In genomic region chr6:137208279-137208678, GRCh38 we compare ENCODE assay signal across 19 cellular contexts. TPM values are rescaled to one million over a fixed set of nuclear protein-coding genes. Genes with fewer than 3 reads are reported as not detected.
DNase-seq lines count a peak whose midpoint lies in the region; ATAC-seq and TF ChIP-seq lines count a peak whose summit lies in the region.
"Had no signal": no experiment of that assay in that cellular context is flagged by ENCODE, and none has a peak within 500 bp of the region (broad histone marks: within the 10 kb centered on the region; RNA-seq: fewer than 3 reads in every experiment).

No MANE protein-coding gene starts in this region.

- no peak overlapping the region for H3K27ac Mint-ChIP-seq in endothelial cell (ENCODE audit: unreplicated experiment)
- H3K27ac Mint-ChIP-seq: CD8-positive, alpha-beta T cell; GM23338; HFFc6; IgD-negative memory B cell had no signal

- H3K9me3 Mint-ChIP-seq in endothelial cell (ENCODE audit: unreplicated experiment): peaks cover 16% of the 10 kb centered on the region
- H3K9me3 Mint-ChIP-seq: CD8-positive, alpha-beta T cell had no signal

- 97 to 98% methylated on average over 7 of the region's 7 CpGs for WGBS in heart right ventricle, 2 donors

- CTCF ChIA-PET in HEK293 (lab: Yijun Ruan, JAX): no interaction called here

- H3K27me3 ChIP-seq in left ventricle myocardium inferior (ENCODE audit: low read depth) (no peaks in the 10 kb centered on the region), heart right ventricle (no peaks in the 10 kb centered on the region)

- peaks cover 96% of the 10 kb centered on the region for H3K4me1 ChIP-seq in left ventricle myocardium inferior
- H3K4me1 ChIP-seq in heart right ventricle: peaks cover 14 to 87% (median 74%) of the 10 kb centered on the region in 9 donors
- H3K4me1 ChIP-seq in HEK293 (ENCODE audit: control insufficient read depth, insufficient read depth, low read length): no peaks in the 10 kb centered on the region

- intact Hi-C loops in left ventricle myocardium inferior (cut with micrococcal nuclease) (no loop called here), heart right ventricle (cut with DNase I) (loop anchor here in 5 of 10 donors (5.0 to 10.0 kb wide), 4 partner anchors 103 to 116 kb away; no protein-coding TSS in a partner anchor)

- peak overlapping the region; percentile 45 for H3K4me3 Mint-ChIP-seq in endothelial cell (ENCODE audit: unreplicated experiment)
- H3K4me3 Mint-ChIP-seq: CD8-positive, alpha-beta T cell; GM23338; HFFc6 had no signal

- peaks cover 68% of the 10 kb centered on the region for H3K36me3 Mint-ChIP-seq in endothelial cell (ENCODE audit: low read depth, unreplicated experiment)

- no peak overlapping the region for H3K4me3 ChIP-seq in left ventricle myocardium inferior
- H3K4me3 ChIP-seq in heart right ventricle: no peak overlapping the region
- no peak overlapping the region for H3K4me3 ChIP-seq in HEK293 (ENCODE audit: low read depth, low read length)
- H3K4me3 ChIP-seq: GM23338 had no signal

- no peak for DNase-seq in left ventricle myocardium inferior
- no peak for DNase-seq in heart right ventricle
- no peak for DNase-seq in endothelial cell (ENCODE audit: low spot score)
- no peak for DNase-seq in NCI-H69 (lab: John Stamatoyannopoulos, UW)
- DNase-seq in DMS 273 (lab: John Stamatoyannopoulos, UW; ENCODE audit: unreplicated experiment): no peak
- DNase-seq in kidney tubule cell (ENCODE audit: low spot score): no peak
- DNase-seq: 8988T; CD8-positive, alpha-beta T cell; HCEC 1CT; HFFc6; KG1 had no signal

- TF ChIP-seq CTCF in left ventricle myocardium inferior (IDR thresholded peaks at IDR 0.05; ENCODE audit: borderline replicate concordance) (no peak), heart right ventricle (IDR thresholded peaks at IDR 0.05) (no peak), HEK293 (tag by site-specific recombination; IDR thresholded peaks at IDR 0.05) (no peak), endothelial cell (IDR thresholded peaks at IDR 0.05; ENCODE audit: unreplicated experiment) (no peak)

- H3K27me3 Mint-ChIP-seq in endothelial cell (ENCODE audit: unreplicated experiment): peaks cover 4% of the 10 kb centered on the region
- H3K27me3 Mint-ChIP-seq: IgD-negative memory B cell had no signal

- ATAC-seq in heart right ventricle (no peak), HG03521 (IDR thresholded peaks at IDR 0.05; ENCODE audit: unreplicated experiment) (no peak)
- ATAC-seq: CD8-positive, alpha-beta T cell; GM23338; HepG2 had no signal

- peaks cover 8% of the 10 kb centered on the region for H3K9me3 ChIP-seq in left ventricle myocardium inferior (replicated peaks)
- peaks cover 0 to 10% (median 0%) of the 10 kb centered on the region in 11 donors for H3K9me3 ChIP-seq in heart right ventricle
- no peaks in the 10 kb centered on the region for H3K9me3 ChIP-seq in HEK293 (ENCODE audit: control insufficient read depth, insufficient read depth, low read depth, low read length)

- peaks cover 15% of the 10 kb centered on the region for H3K4me1 Mint-ChIP-seq in endothelial cell (ENCODE audit: unreplicated experiment)

- POLR2A ChIA-PET in HEK293 (lab: Yijun Ruan, JAX): no interaction called here

- peaks cover 55% of the 10 kb centered on the region for H3K36me3 ChIP-seq in left ventricle myocardium inferior
- H3K36me3 ChIP-seq in heart right ventricle: peaks cover 0 to 68% (median 23%) of the 10 kb centered on the region in 9 donors
- H3K36me3 ChIP-seq in HEK293 (ENCODE audit: control insufficient read depth in 2 of 2, insufficient read depth in 1 of 2, low read length in 2 of 2): peaks cover 15 to 39% of the 10 kb centered on the region in 2 experiments

- H3K27ac ChIP-seq in left ventricle myocardium inferior (replicated peaks) (peak overlapping the region; percentile 7), heart right ventricle (no peak overlapping the region), HEK293 (ENCODE audit: extremely low read depth, low read depth, low read length) (no peak overlapping the region)
- H3K27ac ChIP-seq: C4-2B had no signal

TF ChIP-seq in HEK293, 187 proteins besides CTCF, POLR2A, EP300 and RAD21:
- TF ChIP-seq ZNF585B (tag by site-specific recombination; IDR thresholded peaks at IDR 0.05): peak; percentile 90
- TF ChIP-seq ZNF335 (tag by site-specific recombination; conservative IDR thresholded peaks at IDR 0.05): no peak
- TF ChIP-seq SETDB1 (IDR thresholded peaks at IDR 0.05; ENCODE audit: insufficient read length, low read length): peak; percentile 37
- no peak for TF ChIP-seq ZNF518A (tag by site-specific recombination; conservative IDR thresholded peaks at IDR 0.05; ENCODE audit: low read depth)

RNA-seq across cellular contexts. Expression of gene IFNGR1, which starts 10.9 kb away (rescaled TPM):
- total RNA-seq in left ventricle myocardium inferior (97.6 TPM), heart right ventricle (100 to 1,000 TPM in 3 of 10 donors, 10 to 100 TPM in 7; 55.8 to 132 (median 78.7) TPM), endothelial cell (ENCODE audit: unreplicated experiment) (58.3 TPM)
- polyA plus RNA-seq in heart right ventricle: 100 to 1,000 TPM in 1 of 2 donors, 10 to 100 TPM in 1; 66.1 to 121 TPM

RNA-seq across cellular contexts. Expression of gene IL22RA2, which starts 34.8 kb away (rescaled TPM):
- total RNA-seq in left ventricle myocardium inferior: not detected
- under 1 TPM in 1 of 10 donors, not detected in 9; 0.12 TPM for total RNA-seq in heart right ventricle
- polyA plus RNA-seq in heart right ventricle: not detected
- total RNA-seq in endothelial cell (ENCODE audit: unreplicated experiment): not detected
- total RNA-seq: A673; CD8-positive, alpha-beta T cell; GM23338; HepG2; HFFc6 had no signal
- polyA plus RNA-seq: AG04450, GM23338, HepG2, IgD-negative memory B cell had no signal
